ENCODE assay signal across 8 cellular contexts in the genomic region with DNA sequence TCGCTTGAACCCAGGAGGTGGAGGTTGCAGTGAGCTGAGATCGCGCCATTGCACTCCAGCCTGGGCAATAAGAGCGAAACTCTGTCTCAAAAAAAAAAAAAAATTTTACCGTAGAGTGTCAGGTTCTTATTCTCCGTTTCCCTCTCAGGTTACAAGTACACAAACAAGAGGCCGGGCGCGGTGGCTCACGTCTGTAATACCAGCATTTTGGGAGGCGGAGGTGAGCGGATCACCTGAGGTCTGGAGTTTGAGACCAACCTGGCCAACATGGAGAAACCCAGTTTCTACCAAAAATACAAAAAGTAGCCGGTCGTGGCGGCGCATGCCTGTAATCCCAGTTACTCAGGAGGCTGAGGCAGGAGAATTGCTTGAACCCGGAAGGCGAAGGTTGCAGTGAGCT. TPM values are rescaled to one million over a fixed set of nuclear protein-coding genes. Genes with fewer than 3 reads are reported as not detected.
DNase-seq lines count a peak whose midpoint lies in the region; ATAC-seq and TF ChIP-seq lines count a peak whose summit lies in the region.
"Not testable (repeated sequence)": the region's sequence is repeated elsewhere in the genome, so short reads cannot be mapped to it uniquely, and the experiment has no call there.

No MANE protein-coding gene starts in this region.

- not testable (repeated sequence) for H2BK12ac ChIP-seq in mesenchymal stem cell (ENCODE audit: low read length in 2 of 2)

- intact Hi-C loops in mammary epithelial cell (cut with micrococcal nuclease) (loop anchor here (2.0 to 10.0 kb wide), 2 partner anchors 61 to 665 kb away; partner anchors contain the start of genes ZNF490, ZNF69 and ZNF791), aorta (cut with DNase I) (loop anchor here in 1 of 2 donors (2.0 to 5.0 kb wide), 2 partner anchors 55 to 117 kb away; partner anchors contain the start of genes MAN2B1 and WDR83)

- dilution Hi-C loops in mammary epithelial cell (cut with HindIII; ENCODE audit: low sequenced_read_pairs) = not testable (repeated sequence)

- peaks cover 44% of the 10 kb centered on the region for H3K4me1 Mint-ChIP-seq in activated CD4-positive, alpha-beta T cell treated with anti-CD3 and anti-CD28 coated beads, Interleukin-2, amount 10 ng/mL, durations not matched to agents 7 days and 5 days

- H3K4me3 ChIP-seq in mammary epithelial cell (replicated peaks in 1 of 3; ENCODE audit: insufficient read depth in 1 of 3, low read depth in 2 of 3, low read length in 3 of 3) = peak overlapping the region; percentile 73 to 95 (median 92)
- peak overlapping the region; percentile 91 to 93 for H3K4me3 ChIP-seq in gastroesophageal sphincter
- peak overlapping the region; percentile 37 to 94 for H3K4me3 ChIP-seq in mesenchymal stem cell (ENCODE audit: insufficient read depth in 1 of 2, low read depth in 1 of 2, low read length in 2 of 2)
- H3K4me3 ChIP-seq in retinal pigment epithelial cell (ENCODE audit: low read length) = peak overlapping the region; percentile 91
- H3K4me3 ChIP-seq in aorta (ENCODE audit: low read length in 2 of 2) = peak overlapping the region; percentile 30 to 61

- H3K79me1 ChIP-seq in mesenchymal stem cell (replicated peaks; ENCODE audit: low read length, poor library complexity, severe bottlenecking) = peaks cover 18% of the 10 kb centered on the region

- H3K9me3 Mint-ChIP-seq in activated CD4-positive, alpha-beta T cell treated with anti-CD3 and anti-CD28 coated beads, Interleukin-2, amount 10 ng/mL, durations not matched to agents 7 days and 5 days = peaks cover 17% of the 10 kb centered on the region

- not testable (repeated sequence) for H2BK15ac ChIP-seq in mesenchymal stem cell (ENCODE audit: low read depth, poor library complexity, severe bottlenecking)

- peaks cover 47% of the 10 kb centered on the region for H3K36me3 Mint-ChIP-seq in activated CD4-positive, alpha-beta T cell treated with anti-CD3 and anti-CD28 coated beads, Interleukin-2, amount 10 ng/mL, durations not matched to agents 7 days and 5 days (ENCODE audit: low read depth)

- peak overlapping the region; percentile 92 for H2AFZ ChIP-seq in mammary epithelial cell (ENCODE audit: low read depth, low read length)
- not testable (repeated sequence) for H2AFZ ChIP-seq in mesenchymal stem cell (ENCODE audit: low read depth, low read length)

- BruUV-seq in mammary epithelial cell (replicated peaks; lab: Mats Ljungman, UMichigan) = not testable (repeated sequence)

- in situ Hi-C loops in mammary epithelial cell (cut with MboI; ENCODE audit: low sequenced_read_pairs in 2 of 2) = not testable (repeated sequence)

- WGBS in mammary epithelial cell (ENCODE audit: low coverage, missing lambda C conversion rate) = 67% methylated on average over 15 of the region's 18 CpGs
- 36 to 60% methylated on average over 5 to 7 of the region's 18 CpGs for WGBS in gastroesophageal sphincter (ENCODE audit: low coverage in 1 of 2), 2 donors
- 89% methylated on average over 16 of the region's 18 CpGs for WGBS in mesenchymal stem cell
- WGBS in aorta, 2 donors = 67 to 70% methylated on average over 18 of the region's 18 CpGs

- H3K4me1 ChIP-seq in mammary epithelial cell (ENCODE audit: insufficient read depth, low read length); mesenchymal stem cell (ENCODE audit: control insufficient read depth, insufficient read depth, low read depth, low read length); aorta (ENCODE audit: control insufficient read depth in 1 of 2, insufficient read depth in 2 of 2, low read length in 2 of 2): not testable (repeated sequence)
- H3K4me1 ChIP-seq in gastroesophageal sphincter = peaks cover 0 to 68% (median 17%) of the 10 kb centered on the region in 3 donors

- TF ChIP-seq EP300 in gastroesophageal sphincter (IDR thresholded peaks at IDR 0.05) = not testable (repeated sequence)

- not testable (repeated sequence) for ATAC-seq in gastroesophageal sphincter; aorta (ENCODE audit: low FRiP score)

- POLR2A ChIA-PET in activated CD4-positive, alpha-beta T cell treated with anti-CD3 and anti-CD28 coated beads, Interleukin-2, amount 10 ng/mL, durations not matched to agents 7 days and 5 days (lab: Charles Lee) = interaction anchor here (0.6 to 0.9 kb wide), 2 partner anchors 53 to 55 kb away, joined by 3 read pairs; no protein-coding TSS in a partner anchor

- not testable (repeated sequence) for H3K23ac ChIP-seq in mesenchymal stem cell (ENCODE audit: low read length in 2 of 2)

- CTCF ChIA-PET in activated CD4-positive, alpha-beta T cell treated with anti-CD3 and anti-CD28 coated beads, Interleukin-2, amount 10 ng/mL, durations not matched to agents 7 days and 5 days (lab: Charles Lee) = interaction anchor here (0.6 kb wide), 1 partner anchor 420 kb away, joined by 3 read pairs; no protein-coding TSS in a partner anchor
- CTCF ChIA-PET in mammary epithelial cell (lab: Charles Lee; ENCODE audit: low non-redundant PET) = not testable (repeated sequence)

- H2BK120ac ChIP-seq in mesenchymal stem cell (ENCODE audit: low read depth, low read length) = not testable (repeated sequence)

- not testable (repeated sequence) for H3K36me3 ChIP-seq in mammary epithelial cell (ENCODE audit: insufficient read depth, low read length); aorta (ENCODE audit: control insufficient read depth in 1 of 2, insufficient read depth in 2 of 2, low read length in 1 of 2)
- H3K36me3 ChIP-seq in gastroesophageal sphincter = peaks cover 0 to 14% of the 10 kb centered on the region in 2 donors
- H3K36me3 ChIP-seq in mesenchymal stem cell (ENCODE audit: control insufficient read depth in 1 of 2, insufficient read depth in 2 of 2, low read depth in 1 of 2, low read length in 2 of 2) = peaks cover 29 to 33% of the 10 kb centered on the region in 2 experiments

- not testable (repeated sequence) for H3K18ac ChIP-seq in mesenchymal stem cell (ENCODE audit: low read depth in 1 of 2, low read length in 2 of 2)

- DNase-seq in ELF-1 (ENCODE audit: low read depth, low spot score) = peak; percentile 12
- peak; percentile 5 for DNase-seq in NCI-H2107 (lab: John Stamatoyannopoulos, UW)
- not testable (repeated sequence) for DNase-seq in activated CD4-positive, alpha-beta T cell treated with anti-CD3 and anti-CD28 coated beads, Interleukin-2, amount 10 ng/mL, durations not matched to agents 7 days and 5 days; mammary epithelial cell; mesenchymal stem cell; retinal pigment epithelial cell (ENCODE audit: low read depth); aorta

- H3K4me2 ChIP-seq in mammary epithelial cell (ENCODE audit: insufficient read depth, low read depth, low read length) (peak overlapping the region; percentile 63), mesenchymal stem cell (ENCODE audit: low read length, poor library complexity, severe bottlenecking) (peak overlapping the region; percentile 81)

- not testable (repeated sequence) for TF ChIP-seq POLR2A in gastroesophageal sphincter (IDR thresholded peaks at IDR 0.05)

- H3K79me2 ChIP-seq in mammary epithelial cell (ENCODE audit: insufficient read depth, low read length) = peaks cover 48% of the 10 kb centered on the region

- H3K27me3 Mint-ChIP-seq in activated CD4-positive, alpha-beta T cell treated with anti-CD3 and anti-CD28 coated beads, Interleukin-2, amount 10 ng/mL, durations not matched to agents 7 days and 5 days = not testable (repeated sequence)

- H3K4ac ChIP-seq in mesenchymal stem cell (ENCODE audit: low read depth in 1 of 2, low read length in 2 of 2) = not testable (repeated sequence)

- peak overlapping the region; percentile 96 for H3K27ac Mint-ChIP-seq in activated CD4-positive, alpha-beta T cell treated with anti-CD3 and anti-CD28 coated beads, Interleukin-2, amount 10 ng/mL, durations not matched to agents 7 days and 5 days

- H3K27ac ChIP-seq in mammary epithelial cell (ENCODE audit: insufficient read depth, low read depth, low read length) (peak overlapping the region; percentile 69), gastroesophageal sphincter (peak overlapping the region; percentile 69 to 98 (median 97))
- H3K27ac ChIP-seq in mesenchymal stem cell (ENCODE audit: low read length, poor library complexity, severe bottlenecking); aorta (ENCODE audit: low read depth in 1 of 2, low read length in 2 of 2): not testable (repeated sequence)

- not testable (repeated sequence) for H2AK5ac ChIP-seq in mesenchymal stem cell (ENCODE audit: low read length, severe bottlenecking)

- H3K9ac ChIP-seq in mammary epithelial cell (ENCODE audit: insufficient read depth, low read length) = not testable (repeated sequence)
- peak overlapping the region; percentile 95 for H3K9ac ChIP-seq in mesenchymal stem cell (ENCODE audit: low read length)

- H3K14ac ChIP-seq in mesenchymal stem cell (ENCODE audit: low read length in 2 of 2) = not testable (repeated sequence)

- H4K91ac ChIP-seq in mesenchymal stem cell (ENCODE audit: low read length) = not testable (repeated sequence)

- H4K8ac ChIP-seq in mesenchymal stem cell (ENCODE audit: low read length) = not testable (repeated sequence)

- H3K27me3 ChIP-seq in mammary epithelial cell (ENCODE audit: insufficient read depth, low read length); gastroesophageal sphincter; mesenchymal stem cell (ENCODE audit: control insufficient read depth in 1 of 2, insufficient read depth in 1 of 2, low read length in 2 of 2); aorta (ENCODE audit: control insufficient read depth in 1 of 2, insufficient read depth in 2 of 2, low read length in 1 of 2): not testable (repeated sequence)

- TF ChIP-seq CTCF in mammary epithelial cell (conservative IDR thresholded peaks at IDR 0.05 in 1 of 2, IDR thresholded peaks at IDR 0.05 in 1 of 2; ENCODE audit: extremely low read depth in 1 of 2, insufficient read depth in 1 of 2, low read depth in 1 of 2, low read length in 2 of 2); gastroesophageal sphincter (IDR thresholded peaks at IDR 0.05); retinal pigment epithelial cell (conservative IDR thresholded peaks at IDR 0.05; ENCODE audit: low read depth, low read length): not testable (repeated sequence)

- H3K4me3 Mint-ChIP-seq in activated CD4-positive, alpha-beta T cell treated with anti-CD3 and anti-CD28 coated beads, Interleukin-2, amount 10 ng/mL, durations not matched to agents 7 days and 5 days = peak overlapping the region; percentile 93

- not testable (repeated sequence) for H4K20me1 ChIP-seq in mammary epithelial cell (ENCODE audit: insufficient read depth, low read length)

- not testable (repeated sequence) for H2BK5ac ChIP-seq in mesenchymal stem cell (ENCODE audit: low read depth, low read length, poor library complexity, severe bottlenecking)

- H3K9me3 ChIP-seq in mammary epithelial cell (replicated peaks; ENCODE audit: insufficient read depth, low read length); gastroesophageal sphincter; aorta (ENCODE audit: control insufficient read depth, low read length): not testable (repeated sequence)
- peaks cover 17% of the 10 kb centered on the region for H3K9me3 ChIP-seq in mesenchymal stem cell (ENCODE audit: control insufficient read depth, low read length)

RNA-seq across cellular contexts. Expression of gene ZNF564, which starts 1.1 kb away (rescaled TPM):
- total RNA-seq in activated CD4-positive, alpha-beta T cell treated with anti-CD3 and anti-CD28 coated beads, Interleukin-2, amount 10 ng/mL, durations not matched to agents 7 days and 5 days = 10 to 100 TPM; 11.1 to 12.1 TPM
- total RNA-seq in mammary epithelial cell (1 to 10 TPM; 4.3 to 5.5 TPM), gastroesophageal sphincter (10 to 100 TPM in 3 of 4 donors, 1 to 10 TPM in 1; 6.8 to 14.6 (median 13.8) TPM), aorta (10 to 100 TPM; 12.0 to 15.4 TPM)
- polyA plus RNA-seq in mammary epithelial cell (1.2 TPM), aorta (1 to 10 TPM; 5.5 to 8.4 TPM)
- polyA minus RNA-seq in mammary epithelial cell = 3.2 TPM
- 2.1 TPM for polyA plus RNA-seq in mesenchymal stem cell (2013, experiment 1 of 2)
- 2.3 TPM for polyA plus RNA-seq in mesenchymal stem cell (2013, experiment 2 of 2)
